ENCODE assay signal across 34 cellular contexts in the genomic region with DNA sequence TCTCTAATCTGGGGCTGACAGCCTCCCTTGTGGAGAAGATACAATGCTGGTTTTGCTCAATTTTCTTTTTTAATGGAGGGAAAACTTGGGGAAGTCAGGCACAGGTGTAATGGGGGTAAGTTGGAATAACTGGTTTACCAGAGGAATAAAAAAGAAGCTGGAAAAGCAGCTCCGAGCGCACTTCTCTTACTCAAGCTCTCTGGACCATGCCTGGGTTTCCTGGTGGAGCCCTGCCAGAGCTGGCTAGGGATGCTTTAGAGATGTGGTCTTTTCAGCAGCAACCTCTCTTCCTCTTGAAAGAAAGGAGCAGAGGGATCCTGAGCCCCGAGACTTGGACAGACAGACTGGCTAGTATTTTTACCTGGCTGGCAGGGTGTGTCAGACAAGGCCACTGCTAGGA. TPM values are rescaled to one million over a fixed set of nuclear protein-coding genes. Genes with fewer than 3 reads are reported as not detected.
"Had no signal": no experiment of that assay in that cellular context is flagged by ENCODE, and none has a peak within 500 bp of the region (broad histone marks: within the 10 kb centered on the region; RNA-seq: fewer than 3 reads in every experiment).

No MANE protein-coding gene starts in this region.

- H3K4me3 Mint-ChIP-seq: activated B cell treated with CpG ODN at 0.5 μM for 24 hours; activated CD4-positive, alpha-beta memory T cell treated with anti-CD3 and anti-CD28 coated beads for 36 hours; activated CD4-positive, alpha-beta T cell treated with anti-CD3 and anti-CD28 coated beads, Interleukin-2, amount 10 ng/mL, durations not matched to agents 24 days and 14 days; activated CD8-positive, alpha-beta T cell treated with anti-CD3 and anti-CD28 coated beads for 36 hours; activated naive CD4-positive, alpha-beta T cell treated with anti-CD3 and anti-CD28 coated beads, Interleukin-2, amount 10 ng/mL, durations not matched to agents 7 days and 5 days; activated naive CD4-positive, alpha-beta T cell treated with anti-CD3 and anti-CD28 coated beads, Interleukin-2, amount 50 U/mL, for 24 hours; activated naive CD8-positive, alpha-beta T cell; activated naive CD8-positive, alpha-beta T cell treated with anti-CD3 and anti-CD28 coated beads, Interleukin-2, amount 10 ng/mL, durations not matched to agents 7 days and 5 days; activated naive CD8-positive, alpha-beta T cell treated with anti-CD3 and anti-CD28 coated beads, Interleukin-2, amount 50 U/mL, for 24 hours; activated T-cell treated with anti-CD3 and anti-CD28 coated beads, Interleukin-2, amount 50 U/mL, for 24 hours; brain; T-helper 1 cell treated with Interleukin-12 subunit alpha and Interleukin-12 subunit beta and Interleukin-4 antibody, amounts not matched to agents 30 μg/mL and 1 μg/mL, for 36 hours; T-helper 2 cell treated with Interferon-gamma antibody and Interleukin-4, amounts not matched to agents 5 μg/mL and 100 μg/mL, for 36 hours had no signal

- H3K4me1 Mint-ChIP-seq: activated CD4-positive, alpha-beta T cell treated with anti-CD3 and anti-CD28 coated beads, Interleukin-2, amount 10 ng/mL, durations not matched to agents 24 days and 14 days; activated naive CD4-positive, alpha-beta T cell treated with anti-CD3 and anti-CD28 coated beads, Interleukin-2, amount 10 ng/mL, durations not matched to agents 7 days and 5 days; activated naive CD4-positive, alpha-beta T cell treated with anti-CD3 and anti-CD28 coated beads, Interleukin-2, amount 50 U/mL, for 24 hours; activated naive CD8-positive, alpha-beta T cell treated with anti-CD3 and anti-CD28 coated beads, Interleukin-2, amount 10 ng/mL, durations not matched to agents 7 days and 5 days; activated naive CD8-positive, alpha-beta T cell treated with anti-CD3 and anti-CD28 coated beads, Interleukin-2, amount 50 U/mL, for 24 hours had no signal

- H3K36me3 Mint-ChIP-seq: activated CD4-positive, alpha-beta memory T cell treated with anti-CD3 and anti-CD28 coated beads for 36 hours; activated naive CD4-positive, alpha-beta T cell treated with anti-CD3 and anti-CD28 coated beads, Interleukin-2, amount 10 ng/mL, durations not matched to agents 7 days and 5 days; activated naive CD4-positive, alpha-beta T cell treated with anti-CD3 and anti-CD28 coated beads, Interleukin-2, amount 50 U/mL, for 24 hours; activated naive CD8-positive, alpha-beta T cell; activated naive CD8-positive, alpha-beta T cell treated with anti-CD3 and anti-CD28 coated beads, Interleukin-2, amount 10 ng/mL, durations not matched to agents 7 days and 5 days; brain had no signal

- H3K9me3 ChIP-seq: ascending aorta had no signal

- ATAC-seq: activated CD8-positive, alpha-beta T cell treated with anti-CD3 and anti-CD28 coated beads for 36 hours; activated naive CD8-positive, alpha-beta T cell treated with anti-CD3 and anti-CD28 coated beads, Interleukin-2, amount 50 U/mL, for 24 hours had no signal

- H3K36me3 ChIP-seq: ascending aorta, cardiac muscle cell had no signal

- H3K27me3 ChIP-seq: ascending aorta had no signal

- H3K27ac Mint-ChIP-seq: activated B cell treated with CpG ODN at 0.5 μM for 24 hours; activated CD4-positive, alpha-beta memory T cell treated with anti-CD3 and anti-CD28 coated beads for 36 hours; activated CD4-positive, alpha-beta T cell treated with anti-CD3 and anti-CD28 coated beads, Interleukin-2, amount 10 ng/mL, durations not matched to agents 24 days and 14 days; activated CD8-positive, alpha-beta T cell treated with anti-CD3 and anti-CD28 coated beads for 36 hours; activated naive CD4-positive, alpha-beta T cell treated with anti-CD3 and anti-CD28 coated beads, Interleukin-2, amount 10 ng/mL, durations not matched to agents 7 days and 5 days; activated naive CD4-positive, alpha-beta T cell treated with anti-CD3 and anti-CD28 coated beads, Interleukin-2, amount 50 U/mL, for 24 hours; activated naive CD8-positive, alpha-beta T cell; activated naive CD8-positive, alpha-beta T cell treated with anti-CD3 and anti-CD28 coated beads, Interleukin-2, amount 10 ng/mL, durations not matched to agents 7 days and 5 days; activated naive CD8-positive, alpha-beta T cell treated with anti-CD3 and anti-CD28 coated beads, Interleukin-2, amount 50 U/mL, for 24 hours; activated T-cell treated with anti-CD3 and anti-CD28 coated beads, Interleukin-2, amount 50 U/mL, for 24 hours; activated T-helper 2 cell treated with anti-CD3 and anti-CD28 coated beads, Interferon-gamma antibody, Interleukin-2, Interleukin-4, amounts not matched to agents 10 μg/mL and 5 μg/mL and 100 μg/mL, durations not matched to agents 14 hours and 24 hours and 36 hours; brain; T-helper 1 cell treated with Interleukin-12 subunit alpha and Interleukin-12 subunit beta and Interleukin-4 antibody, amounts not matched to agents 30 μg/mL and 1 μg/mL, for 36 hours; T-helper 2 cell treated with Interferon-gamma antibody and Interleukin-4, amounts not matched to agents 5 μg/mL and 100 μg/mL, for 36 hours had no signal

- DNase-seq: activated B cell treated with CpG ODN at 0.5 μM for 24 hours; activated CD4-positive, alpha-beta memory T cell treated with anti-CD3 and anti-CD28 coated beads for 36 hours; activated CD4-positive, alpha-beta T cell treated with anti-CD3 and anti-CD28 coated beads for 4 hours; activated CD4-positive, alpha-beta T cell treated with anti-CD3 and anti-CD28 coated beads, Interleukin-2, amount 10 ng/mL, durations not matched to agents 24 days and 14 days; activated CD4-positive, alpha-beta T cell treated with anti-CD3 and anti-CD28 coated beads, Interleukin-2, amount 50 U/mL, for 1 hour; activated CD4-positive, alpha-beta T cell treated with anti-CD3 and anti-CD28 coated beads, Interleukin-2, amount 50 U/mL, for 4 hours; activated CD4-positive, CD25-positive, alpha-beta regulatory T cell treated with anti-CD3 and anti-CD28 coated beads, Interleukin-2, amount 50 U/mL, for 72 hours; activated CD8-positive, alpha-beta memory T cell treated with anti-CD3 and anti-CD28 coated beads, Interleukin-2, amount 50 U/mL, for 4 hours; activated CD8-positive, alpha-beta T cell treated with anti-CD3 and anti-CD28 coated beads for 36 hours; activated effector memory CD4-positive, alpha-beta T cell treated with Interleukin-2 at 50 U/mL for 16 hours; activated gamma-delta T cell; activated naive CD4-positive, alpha-beta T cell treated with anti-CD3 and anti-CD28 coated beads, Interleukin-2, amount 10 ng/mL, durations not matched to agents 7 days and 5 days; activated naive CD4-positive, alpha-beta T cell treated with Interleukin-2 at 50 U/mL for 16 hours; activated naive CD8-positive, alpha-beta T cell treated with anti-CD3 and anti-CD28 coated beads, Interleukin-2, amount 10 ng/mL, durations not matched to agents 7 days and 5 days; activated naive CD8-positive, alpha-beta T cell treated with anti-CD3 and anti-CD28 coated beads, Interleukin-2, amount 50 U/mL, for 24 hours; activated T-cell treated with anti-CD3 and anti-CD28 coated beads, Interleukin-2, amount 50 U/mL, for 24 hours; activated T-cell treated with anti-CD3 and anti-CD28 coated beads, Interleukin-2, amount 50 U/mL, for 48 hours; amygdala; anterior cingulate cortex; central memory CD4-positive, alpha-beta T cell; T-helper 1 cell; T-helper 2 cell; T-helper 9 cell had no signal

- H3K9me3 Mint-ChIP-seq: activated CD4-positive, alpha-beta memory T cell treated with anti-CD3 and anti-CD28 coated beads for 36 hours; activated CD4-positive, alpha-beta T cell treated with anti-CD3 and anti-CD28 coated beads, Interleukin-2, amount 10 ng/mL, durations not matched to agents 24 days and 14 days; activated CD8-positive, alpha-beta T cell treated with anti-CD3 and anti-CD28 coated beads for 36 hours; activated naive CD4-positive, alpha-beta T cell treated with anti-CD3 and anti-CD28 coated beads, Interleukin-2, amount 10 ng/mL, durations not matched to agents 7 days and 5 days; activated naive CD4-positive, alpha-beta T cell treated with anti-CD3 and anti-CD28 coated beads, Interleukin-2, amount 50 U/mL, for 24 hours; activated naive CD8-positive, alpha-beta T cell treated with anti-CD3 and anti-CD28 coated beads, Interleukin-2, amount 10 ng/mL, durations not matched to agents 7 days and 5 days; activated naive CD8-positive, alpha-beta T cell treated with anti-CD3 and anti-CD28 coated beads, Interleukin-2, amount 50 U/mL, for 24 hours; activated T-cell treated with anti-CD3 and anti-CD28 coated beads, Interleukin-2, amount 50 U/mL, for 24 hours; activated T-helper 2 cell treated with anti-CD3 and anti-CD28 coated beads, Interferon-gamma antibody, Interleukin-2, Interleukin-4, amounts not matched to agents 10 μg/mL and 5 μg/mL and 100 μg/mL, durations not matched to agents 14 hours and 24 hours and 36 hours; T-helper 1 cell treated with Interleukin-12 subunit alpha and Interleukin-12 subunit beta and Interleukin-4 antibody, amounts not matched to agents 30 μg/mL and 1 μg/mL, for 36 hours; T-helper 2 cell treated with Interferon-gamma antibody and Interleukin-4, amounts not matched to agents 5 μg/mL and 100 μg/mL, for 36 hours had no signal

- H3K4me3 ChIP-seq: ascending aorta, cardiac muscle cell had no signal

- H3K27ac ChIP-seq: cardiac muscle cell, VCaP had no signal

RNA-seq across cellular contexts. Expression of gene KCNA5, which starts 3.9 kb away (rescaled TPM):
- total RNA-seq: activated CD4-positive, alpha-beta memory T cell treated with anti-CD3 and anti-CD28 coated beads for 36 hours; activated CD4-positive, alpha-beta T cell treated with anti-CD3 and anti-CD28 coated beads, Interleukin-2, amount 10 ng/mL, durations not matched to agents 24 days and 14 days; activated CD8-positive, alpha-beta memory T cell treated with anti-CD3 and anti-CD28 coated beads for 36 hours; activated CD8-positive, alpha-beta T cell treated with anti-CD3 and anti-CD28 coated beads for 36 hours; activated naive CD8-positive, alpha-beta T cell treated with anti-CD3 and anti-CD28 coated beads, Interleukin-2, amount 10 ng/mL, durations not matched to agents 7 days and 5 days; activated T-helper 2 cell treated with anti-CD3 and anti-CD28 coated beads, Interferon-gamma antibody, Interleukin-2, Interleukin-4, amounts not matched to agents 10 μg/mL and 5 μg/mL and 100 μg/mL, durations not matched to agents 14 hours and 24 hours and 36 hours; bronchial epithelial cell had no signal
